24 cellular contexts compared by ENCODE assay signal in genomic region chr5:134604908-134605307, GRCh38. TPM values are rescaled to one million over a fixed set of nuclear protein-coding genes. Genes with fewer than 3 reads are reported as not detected.
DNase-seq lines count a peak whose midpoint lies in the region; ATAC-seq and TF ChIP-seq lines count a peak whose summit lies in the region.
"Had no signal": no experiment of that assay in that cellular context is flagged by ENCODE, and none has a peak within 500 bp of the region (broad histone marks: within the 10 kb centered on the region; RNA-seq: fewer than 3 reads in every experiment).

No MANE protein-coding gene starts in this region.

- H3K79me2 ChIP-seq in PC-3 (ENCODE audit: low read length) = no peaks in the 10 kb centered on the region

- intact Hi-C loops in PC-3 (cut with micrococcal nuclease) = no loop called here
- intact Hi-C loops in transverse colon (cut with DNase I; ENCODE audit: low total_unique reads) = no loop called here

- 65 to 73% methylated on average over 1 of the region's 1 CpG for WGBS in transverse colon (ENCODE audit: low coverage in 1 of 2), 2 donors

- no peak for TF ChIP-seq POLR2A in transverse colon (IDR thresholded peaks at IDR 0.05)

- no peak overlapping the region for H3K9ac ChIP-seq in PC-3 (ENCODE audit: low read length)

- BruUV-seq in PC-3 (replicated peaks; lab: Mats Ljungman, UMichigan) = TSS peak; percentile 5

- H3K9me2 ChIP-seq in PC-3 (replicated peaks; ENCODE audit: low read length) = no peaks in the 10 kb centered on the region

- no peak for TF ChIP-seq EP300 in transverse colon (IDR thresholded peaks at IDR 0.05; ENCODE audit: low read depth)

- H3K36me3 Mint-ChIP-seq in activated T-cell treated with anti-CD3 and anti-CD28 coated beads, Interleukin-2, amount 50 U/mL, for 24 hours (ENCODE audit: low read depth) = peaks cover 78% of the 10 kb centered on the region
- peaks cover 62% of the 10 kb centered on the region for H3K36me3 Mint-ChIP-seq in effector memory CD8-positive, alpha-beta T cell (ENCODE audit: insufficient read depth)

- no peak overlapping the region for H3K27ac ChIP-seq in PC-3 (ENCODE audit: low read length)
- H3K27ac ChIP-seq in transverse colon = no peak overlapping the region
- H3K27ac ChIP-seq: lower lobe of right lung, PC-9 had no signal

- no peak for TF ChIP-seq CTCF in PC-3 (conservative IDR thresholded peaks at IDR 0.05; ENCODE audit: low read depth, low read length)
- no peak for TF ChIP-seq CTCF in transverse colon (IDR thresholded peaks at IDR 0.05)

- no peaks in the 10 kb centered on the region for H3K27me3 ChIP-seq in PC-3 (ENCODE audit: low read length)
- no peaks in the 10 kb centered on the region for H3K27me3 ChIP-seq in transverse colon

- H3K4me1 ChIP-seq in PC-3 (ENCODE audit: insufficient read depth, low read length) = peaks cover 12% of the 10 kb centered on the region; the same call in 1 of the 2 replicates
- H3K4me1 ChIP-seq in transverse colon = no peaks in the 10 kb centered on the region
- H3K4me1 ChIP-seq: lower lobe of right lung had no signal

- H4K20me1 ChIP-seq in PC-3 (ENCODE audit: low read length) = no peaks in the 10 kb centered on the region

- H2AFZ ChIP-seq in PC-3 (ENCODE audit: low read length) = no peak overlapping the region
- H2AFZ ChIP-seq: PC-9 had no signal

- no peaks in the 10 kb centered on the region for H3F3A ChIP-seq in PC-3 (ENCODE audit: low read length, unreplicated experiment)

- H3K36me3 ChIP-seq in PC-3 (ENCODE audit: low read depth, low read length) (peaks cover 47% of the 10 kb centered on the region), transverse colon (peaks cover 0 to 52% (median 15%) of the 10 kb centered on the region in 4 donors)

- H3K9me3 ChIP-seq in PC-3 (ENCODE audit: low read length) (no peaks in the 10 kb centered on the region), transverse colon (no peaks in the 10 kb centered on the region)
- H3K9me3 ChIP-seq: lower lobe of right lung had no signal

- POLR2A ChIA-PET in PC-3 (lab: Charles Lee; ENCODE audit: unreplicated experiment) = no interaction called here

- H3K4me1 Mint-ChIP-seq in activated T-cell treated with anti-CD3 and anti-CD28 coated beads, Interleukin-2, amount 50 U/mL, for 24 hours (ENCODE audit: low read depth) = peaks cover 68% of the 10 kb centered on the region
- peaks cover 0 to 7% of the 10 kb centered on the region in 2 donors for H3K4me1 Mint-ChIP-seq in effector memory CD8-positive, alpha-beta T cell (ENCODE audit: low read depth in 2 of 2)
- H3K4me1 Mint-ChIP-seq: CD14-positive monocyte had no signal

- H3K27ac Mint-ChIP-seq in activated T-cell treated with anti-CD3 and anti-CD28 coated beads, Interleukin-2, amount 50 U/mL, for 24 hours = peak overlapping the region; percentile 92
- peak overlapping the region; percentile 44 to 70 for H3K27ac Mint-ChIP-seq in effector memory CD8-positive, alpha-beta T cell

- H3K4me3 Mint-ChIP-seq in activated T-cell treated with anti-CD3 and anti-CD28 coated beads, Interleukin-2, amount 50 U/mL, for 24 hours = peak overlapping the region; percentile 30
- H3K4me3 Mint-ChIP-seq in effector memory CD8-positive, alpha-beta T cell = no peak overlapping the region
- H3K4me3 Mint-ChIP-seq: CD14-positive monocyte had no signal

- no peak for DNase-seq in activated T-cell treated with anti-CD3 and anti-CD28 coated beads, Interleukin-2, amount 50 U/mL, for 24 hours
- no peak for DNase-seq in activated T-cell treated with anti-CD3 and anti-CD28 coated beads, Interleukin-2, amount 50 U/mL, for 48 hours
- DNase-seq in PC-3 = no peak
- DNase-seq in effector memory CD8-positive, alpha-beta T cell = no peak
- no peak for DNase-seq in transverse colon
- DNase-seq: ACHN; activated CD4-positive, alpha-beta T cell treated with anti-CD3 and anti-CD28 coated beads for 1 hour; aorta; cerebellar nuclear complex; DMS79; head of caudate nucleus; KBM-7; lower lobe of right lung; NCI-H1092; NCI-H2107; NCI-H526 treated with DMSO at 0.1 percent for 48 hours; PC-9; T1000 had no signal

- H3K4me3 ChIP-seq in PC-3 (ENCODE audit: low read length) = no peak overlapping the region
- H3K4me3 ChIP-seq in transverse colon = no peak overlapping the region
- H3K4me3 ChIP-seq: lower lobe of right lung, PC-9 had no signal

- H3K9me3 Mint-ChIP-seq in activated T-cell treated with anti-CD3 and anti-CD28 coated beads, Interleukin-2, amount 50 U/mL, for 24 hours = no peaks in the 10 kb centered on the region
- H3K9me3 Mint-ChIP-seq in effector memory CD8-positive, alpha-beta T cell = no peaks in the 10 kb centered on the region
- H3K9me3 Mint-ChIP-seq: CD14-positive monocyte had no signal

- in situ Hi-C loops in transverse colon (cut with MboI; ENCODE audit: low pct_ligation_motif_present in 1 of 4, low pct_unique_long_range_greater_than_20kb in 1 of 4, low sequenced_read_pairs in 3 of 4) = no loop called here

- ATAC-seq in GM21381 (IDR thresholded peaks at IDR 0.05; ENCODE audit: unreplicated experiment) = peak; percentile 41
- ATAC-seq in PC-3 = no peak
- no peak for ATAC-seq in effector memory CD8-positive, alpha-beta T cell (replicated peaks)
- ATAC-seq in HG03520 (IDR thresholded peaks at IDR 0.05; ENCODE audit: unreplicated experiment) = no peak
- no peak for ATAC-seq in GM18502 (IDR thresholded peaks at IDR 0.05; ENCODE audit: poor library complexity, unreplicated experiment)
- ATAC-seq: HCT116, lower lobe of right lung, sciatic nerve had no signal

- H3K4me2 ChIP-seq in PC-3 (ENCODE audit: low read length) = no peak overlapping the region
- H3K4me2 ChIP-seq: PC-9 had no signal

- CTCF ChIA-PET in PC-3 (lab: Charles Lee) = no interaction called here

- no peaks in the 10 kb centered on the region for H3K27me3 Mint-ChIP-seq in activated T-cell treated with anti-CD3 and anti-CD28 coated beads, Interleukin-2, amount 50 U/mL, for 24 hours
- no peaks in the 10 kb centered on the region for H3K27me3 Mint-ChIP-seq in effector memory CD8-positive, alpha-beta T cell

RNA-seq across cellular contexts. Expression of gene SAR1B, which starts 27.7 kb away (rescaled TPM):
- 29.1 and 68.4 TPM in 2 replicates for total RNA-seq in PC-3 (2014; rRNA removed)
- 10 to 100 TPM; 14.3 to 77.8 (median 59.8) TPM for total RNA-seq in transverse colon

RNA-seq across cellular contexts. Expression of gene SEC24A, which starts 43.7 kb away (rescaled TPM):
- total RNA-seq in PC-3 (2014; rRNA removed) (5.6 and 7.7 TPM in 2 replicates), transverse colon (10 to 100 TPM in 3 of 4 donors, 1 to 10 TPM in 1; 9.2 to 26.7 (median 18.6) TPM)
